ENCODE assay signal across 23 cellular contexts in genomic region chr1:172993640-172994039, GRCh38. TPM values are rescaled to one million over a fixed set of nuclear protein-coding genes. Genes with fewer than 3 reads are reported as not detected.
DNase-seq lines count a peak whose midpoint lies in the region; ATAC-seq, FAIRE-seq and TF ChIP-seq lines count a peak whose summit lies in the region.
"Had no signal": no experiment of that assay in that cellular context is flagged by ENCODE, and none has a peak within 500 bp of the region (broad histone marks: within the 10 kb centered on the region; RNA-seq: fewer than 3 reads in every experiment).

No MANE protein-coding gene starts in this region.

- no peaks in the 10 kb centered on the region for H4K20me1 ChIP-seq in HepG2 (ENCODE audit: insufficient read depth, low read length)

- no peaks in the 10 kb centered on the region; the same call in 1 of the 2 replicates for H3K27me3 Mint-ChIP-seq in HFFc6 (ENCODE audit: insufficient read depth)
- H3K27me3 Mint-ChIP-seq: dendritic cell treated with granulocyte-macrophage colony-stimulating factor and Interleukin-4, amounts not matched to agents 40 ng/mL and 50 ng/mL, for 4 days; naive B cell had no signal

- H3K4me3 Mint-ChIP-seq in HFFc6, result no peak overlapping the region
- H3K4me3 Mint-ChIP-seq: activated CD4-positive, alpha-beta T cell treated with anti-CD3 and anti-CD28 coated beads, Interleukin-2, amount 10 ng/mL, durations not matched to agents 24 days and 14 days; dendritic cell treated with granulocyte-macrophage colony-stimulating factor and Interleukin-4, amounts not matched to agents 40 ng/mL and 50 ng/mL, for 4 days; naive B cell had no signal

- peaks cover 21% of the 10 kb centered on the region for H3K36me3 Mint-ChIP-seq in HFFc6 (ENCODE audit: low read depth)
- H3K36me3 Mint-ChIP-seq: naive B cell had no signal

- no peak for FAIRE-seq in HepG2 (lab: Jason Lieb, UNC)
- FAIRE-seq: K562, kidney had no signal

- no peaks in the 10 kb centered on the region for H3K79me2 ChIP-seq in HepG2 (ENCODE audit: insufficient read depth, low read length)

- H3K9me3 ChIP-seq in AG04450 (ENCODE audit: control insufficient read depth, insufficient read depth, low read length) (peaks cover 8% of the 10 kb centered on the region), HepG2 (ENCODE audit: low read length) (no peaks in the 10 kb centered on the region; the same call in 1 of the 2 replicates)
- H3K9me3 ChIP-seq: uterus had no signal

- TF ChIP-seq POLR2A in HepG2 (IDR thresholded peaks at IDR 0.05; ENCODE audit: insufficient read depth in 1 of 2, low read depth in 2 of 2, low read length in 2 of 2), result no peak

- no peaks in the 10 kb centered on the region for H3K4me1 ChIP-seq in HepG2 (ENCODE audit: insufficient read depth, low read length)
- H3K4me1 ChIP-seq: uterus had no signal

- TF ChIP-seq EP300 in HepG2 (IDR thresholded peaks at IDR 0.05; ENCODE audit: low read depth in 2 of 2, low read length in 2 of 2), result no peak
- no peak for TF ChIP-seq EP300 in HepG2 (CRISPR knock-in tag; IDR thresholded peaks at IDR 0.05; ENCODE audit: borderline replicate concordance)

- in situ Hi-C loops in HepG2 (cut with HindIII; ENCODE audit: extremely low pct_ligation_motif_present, low pct_unique_long_range_greater_than_20kb), result no loop called here

- CTCF ChIA-PET in AG04450 (lab: Charles Lee), result interaction anchor here (1.5 kb wide), 1 partner anchor 168 kb away, joined by 4 read pairs; no protein-coding TSS in a partner anchor
- CTCF ChIA-PET in HepG2 (lab: Yijun Ruan, JAX; ENCODE audit: low intra/inter-chr PET ratio, low total read pairs), result no interaction called here

- no peak overlapping the region for H3K4me2 ChIP-seq in HepG2 (ENCODE audit: low read depth, low read length)

- H2AFZ ChIP-seq in HepG2 (ENCODE audit: low read length), result no peak overlapping the region

- ATAC-seq in HepG2 (no peak), GM21526 (IDR thresholded peaks at IDR 0.05; ENCODE audit: low FRiP score, unreplicated experiment) (no peak)
- ATAC-seq: activated naive CD4-positive, alpha-beta T cell treated with anti-CD3 and anti-CD28 coated beads, Interleukin-2, amount 50 U/mL, for 72 hours; foreskin keratinocyte; K562; right cardiac atrium had no signal

- TF ChIP-seq CTCF in AG04450 (IDR thresholded peaks at IDR 0.05; ENCODE audit: low read depth, low read length), result no peak
- no peak for TF ChIP-seq CTCF in HFFc6 (IDR thresholded peaks at IDR 0.05)
- TF ChIP-seq CTCF in HepG2 (CRISPR knock-in tag; IDR thresholded peaks at IDR 0.05), result no peak

- H3K4me3 ChIP-seq in AG04450 (ENCODE audit: low read depth, low read length) (no peak overlapping the region), HepG2 (replicated peaks in 1 of 3; ENCODE audit: insufficient read depth in 1 of 3, low read depth in 2 of 3, low read length in 3 of 3) (no peak overlapping the region)
- H3K4me3 ChIP-seq: K562, uterus had no signal

- no peak overlapping the region for H3K9ac ChIP-seq in HepG2 (ENCODE audit: insufficient read depth, low read depth, low read length)

- WGBS in HepG2 (ENCODE audit: low lambda C conversion rate), result 15% methylated on average over 2 of the region's 2 CpGs

- H3K27ac Mint-ChIP-seq in HFFc6, result peak overlapping the region; percentile 35
- H3K27ac Mint-ChIP-seq: activated CD4-positive, alpha-beta T cell treated with anti-CD3 and anti-CD28 coated beads, Interleukin-2, amount 10 ng/mL, durations not matched to agents 24 days and 14 days; activated naive CD4-positive, alpha-beta T cell treated with anti-CD3 and anti-CD28 coated beads, Interleukin-2, amount 50 U/mL, for 72 hours; dendritic cell treated with granulocyte-macrophage colony-stimulating factor and Interleukin-4, amounts not matched to agents 40 ng/mL and 50 ng/mL, for 4 days; naive B cell had no signal

- POLR2A ChIA-PET in AG04450 (lab: Yijun Ruan, JAX), result interaction anchor here (0.5 kb wide), 1 partner anchor 35 kb away, joined by 6 read pairs; no protein-coding TSS in a partner anchor
- POLR2A ChIA-PET in HepG2 (lab: Yijun Ruan, JAX), result no interaction called here

- H3K27ac ChIP-seq in AG04450 (ENCODE audit: low read depth, low read length), result no peak overlapping the region
- no peak overlapping the region for H3K27ac ChIP-seq in HepG2 (ENCODE audit: extremely low read length, insufficient read depth, low read length)
- H3K27ac ChIP-seq: foreskin keratinocyte, uterus had no signal

- no TSS peak for BruUV-seq in HepG2 (replicated peaks; lab: Mats Ljungman, UMichigan)

- peaks cover 78% of the 10 kb centered on the region for H3K4me1 Mint-ChIP-seq in HFFc6 (ENCODE audit: low read depth)
- H3K4me1 Mint-ChIP-seq: activated CD4-positive, alpha-beta T cell treated with anti-CD3 and anti-CD28 coated beads, Interleukin-2, amount 10 ng/mL, durations not matched to agents 24 days and 14 days; naive B cell had no signal

- DNase-seq in AG04450 (ENCODE audit: low read depth, low spot score), result peak; percentile 27
- DNase-seq in HFFc6, result peak; percentile 73
- peak; percentile 66 for DNase-seq in astrocyte of the hippocampus (ENCODE audit: low read depth, low spot score)
- peak; percentile 33 for DNase-seq in hepatic stellate cell (ENCODE audit: low spot score)
- DNase-seq in HepG2 (ENCODE audit: low spot score), result no peak
- no peak for DNase-seq in ureter (ENCODE audit: low spot score)
- no peak for DNase-seq in DMS 273 (lab: John Stamatoyannopoulos, UW; ENCODE audit: unreplicated experiment)
- DNase-seq: activated CD4-positive, alpha-beta T cell treated with anti-CD3 and anti-CD28 coated beads, Interleukin-2, amount 10 ng/mL, durations not matched to agents 24 days and 14 days; DND-41; foreskin keratinocyte; kidney; mammary epithelial cell; naive B cell; NCI-H1694; NCI-H82; right cardiac atrium; Right ventricle myocardium superior; T-helper 1 cell; uterus had no signal

- peaks cover 23% of the 10 kb centered on the region for H3K9me3 Mint-ChIP-seq in HFFc6

- intact Hi-C loops in HepG2 (cut with micrococcal nuclease; ENCODE audit: unreplicated experiment), result no loop called here

- H3K27me3 ChIP-seq in AG04450 (ENCODE audit: control insufficient read depth, insufficient read depth, low read length), result no peaks in the 10 kb centered on the region
- no peaks in the 10 kb centered on the region for H3K27me3 ChIP-seq in HepG2 (ENCODE audit: control insufficient read depth in 1 of 2, insufficient read depth in 2 of 2, low read length in 2 of 2)
- H3K27me3 ChIP-seq: foreskin keratinocyte, uterus had no signal

- H3K36me3 ChIP-seq in HepG2 (replicated peaks in 1 of 2; ENCODE audit: control insufficient read depth in 1 of 2, insufficient read depth in 2 of 2, low read length in 2 of 2), result no peaks in the 10 kb centered on the region
- H3K36me3 ChIP-seq: uterus had no signal

- TF ChIP-seq RAD21 in HepG2 (CRISPR knock-in tag; IDR thresholded peaks at IDR 0.05), result no peak

TF ChIP-seq in HepG2, 621 proteins besides CTCF, POLR2A, EP300 and RAD21:
- no peak for TF ChIP-seq ZNF12 (CRISPR knock-in tag; IDR thresholded peaks at IDR 0.05)
- no peak for TF ChIP-seq ZNF10 (CRISPR knock-in tag; IDR thresholded peaks at IDR 0.05; ENCODE audit: borderline replicate concordance, low read depth)
- no peak for TF ChIP-seq PAX8 (CRISPR knock-in tag; IDR thresholded peaks at IDR 0.05; ENCODE audit: borderline replicate concordance)
- TF ChIP-seq ZMAT5 (CRISPR knock-in tag; IDR thresholded peaks at IDR 0.05; ENCODE audit: borderline replicate concordance, low read depth), result no peak
- TF ChIP-seq CBX1 (IDR thresholded peaks at IDR 0.05; ENCODE audit: low read depth), result no peak
- no peak for TF ChIP-seq MEIS2 (CRISPR knock-in tag; IDR thresholded peaks at IDR 0.05)
- no peak for TF ChIP-seq ZNF530 (CRISPR knock-in tag; IDR thresholded peaks at IDR 0.05; ENCODE audit: low read depth)

RNA-seq across cellular contexts. Expression of gene TNFSF18, which starts 57.1 kb away (rescaled TPM):
- 0.86 and 0.99 TPM in 2 replicates for polyA plus RNA-seq in AG04450 (2011; rRNA removed)
- 0.18 and 0.35 TPM in 2 replicates for polyA minus RNA-seq in AG04450 (2011; rRNA and poly(A)+ RNA removed)
- under 1 TPM in 5 of 6 experiments, not detected in 1; 0.09 to 0.17 (median 0.12) TPM for total RNA-seq in HFFc6 (2021; fragmentation: NEBNext Ultra II Directional; extraction: Animal tissue kit (Norgen Biotek cat#: 25700))
- total RNA-seq in HepG2 (2016; rRNA removed; fragmentation: Illumina TruSeq; extraction: Trizol), result not detected in 2 replicates
- not detected in 2 replicates for total RNA-seq in HepG2 (2016; cell fraction: cytosol; rRNA removed; fragmentation: Illumina TruSeq; extraction: Trizol; ENCODE audit: low read depth)
- total RNA-seq in HepG2 (2016; cell fraction: insoluble cytoplasmic fraction; rRNA removed; fragmentation: Illumina TruSeq; extraction: Trizol), result not detected in 2 replicates
- not detected in 2 replicates for total RNA-seq in HepG2 (2016; cell fraction: membrane; rRNA removed; fragmentation: Illumina TruSeq; extraction: Trizol)
- total RNA-seq in HepG2 (2016; cell fraction: nucleus; rRNA removed; fragmentation: Illumina TruSeq; extraction: Trizol), result not detected in 2 replicates
- not detected in 2 replicates for polyA plus RNA-seq in HepG2 (2011; rRNA removed)
- polyA plus RNA-seq in HepG2 (2011; cell fraction: cytosol; rRNA removed), result not detected in 2 replicates
- polyA plus RNA-seq in HepG2 (2011; cell fraction: nucleus; rRNA removed), result not detected in 2 replicates
- polyA plus RNA-seq in HepG2 (2012), result not detected in 2 replicates
- polyA plus RNA-seq in HepG2 (2016; cell fraction: cytosol; fragmentation: Illumina TruSeq; extraction: Trizol; ENCODE audit: low read depth), result not detected in 2 replicates
- polyA plus RNA-seq in HepG2 (2016; cell fraction: insoluble cytoplasmic fraction; fragmentation: Illumina TruSeq; extraction: Trizol; ENCODE audit: low read depth), result not detected in 2 replicates
- not detected in 2 replicates for polyA plus RNA-seq in HepG2 (2016; cell fraction: membrane; fragmentation: Illumina TruSeq; extraction: Trizol; ENCODE audit: low read depth)
- polyA plus RNA-seq in HepG2 (2016; cell fraction: nucleus; fragmentation: Illumina TruSeq; extraction: Trizol; ENCODE audit: insufficient read depth, low read depth), result not detected in 2 replicates
- not detected in 2 replicates for polyA minus RNA-seq in HepG2 (2011; rRNA and poly(A)+ RNA removed; ENCODE audit: low replicate concordance)
- polyA minus RNA-seq in HepG2 (2011; cell fraction: cytosol; rRNA and poly(A)+ RNA removed), result not detected in 2 replicates
- polyA minus RNA-seq in HepG2 (2011; cell fraction: nucleus; rRNA and poly(A)+ RNA removed), result not detected in 2 replicates
- total RNA-seq in ureter, result not detected
- total RNA-seq: activated CD4-positive, alpha-beta T cell treated with anti-CD3 and anti-CD28 coated beads, Interleukin-2, amount 10 ng/mL, durations not matched to agents 24 days and 14 days; activated naive CD4-positive, alpha-beta T cell treated with anti-CD3 and anti-CD28 coated beads, Interleukin-2, amount 50 U/mL, for 72 hours; K562; kidney; mammary epithelial cell; right cardiac atrium; Right ventricle myocardium superior had no signal
- polyA plus RNA-seq: K562, right cardiac atrium had no signal

Comparison
In these comparisons a context has a peak if more than half of its experiments do, and no peak if none do; other contexts are left out.
1. DNase-seq: peak in AG04450 (single experiment), HFFc6 (single experiment), astrocyte of the hippocampus (single experiment) and hepatic stellate cell (single experiment); none in HepG2 (single experiment), ureter (single experiment) and DMS 273 (single experiment).